Comparison of ENCODE assay signal across 19 cellular contexts in genomic region chr14:85060116-85060515, GRCh38.
DNase-seq lines count a peak whose midpoint lies in the region; ATAC-seq and TF ChIP-seq lines count a peak whose summit lies in the region.
"Had no signal": no experiment of that assay in that cellular context is flagged by ENCODE, and none has a peak within 500 bp of the region (broad histone marks: within the 10 kb centered on the region; RNA-seq: fewer than 3 reads in every experiment).

No MANE protein-coding gene starts in this region.

- DNase-seq in AG10803 (ENCODE audit: low read depth), result peak; percentile 17
- DNase-seq in LHCN-M2 (ENCODE audit: low read depth), result peak; percentile 28
- peak; percentile 25 for DNase-seq in choroid plexus epithelial cell (ENCODE audit: low read depth)
- peak; percentile 48 for DNase-seq in iris pigment epithelial cell (ENCODE audit: low read depth)
- no peak for DNase-seq in dermis blood vessel endothelial cell
- DNase-seq in Right ventricle myocardium inferior (ENCODE audit: missing footprints), result no peak
- DNase-seq in left colon, result no peak
- DNase-seq in NCI-H1694 (lab: John Stamatoyannopoulos, UW), result no peak
- DNase-seq: DMS79 treated with DMSO at 0.1 percent for 48 hours; HFFc6; IMR-90; MM.1S; NCI-H1092; NCI-H146; NCI-H2081; NCI-H2171 treated with DMSO at 0.1 percent for 48 hours; NK-92 treated with Interleukin-12 subunit alpha and Interleukin-12 subunit beta, amount 100 ng/mL, for 24 hours; SHP77; SK-N-SH had no signal

- intact Hi-C loops in Right ventricle myocardium inferior (cut with DNase I) (no loop called here), left colon (cut with DNase I, micrococcal nuclease) (no loop called here)

- TF ChIP-seq CTCF in AG10803 (conservative IDR thresholded peaks at IDR 0.05; ENCODE audit: low read length), result no peak
- TF ChIP-seq CTCF in choroid plexus epithelial cell (conservative IDR thresholded peaks at IDR 0.05; ENCODE audit: low read depth, low read length), result no peak

- ATAC-seq in Right ventricle myocardium inferior (no peak), left colon (no peak)

- H3K4me3 ChIP-seq in AG10803 (ENCODE audit: low read length) (no peak overlapping the region), choroid plexus epithelial cell (ENCODE audit: low read depth, low read length) (no peak overlapping the region)

Comparison
In these comparisons a context has a peak if more than half of its experiments do, and no peak if none do; other contexts are left out.
1. DNase-seq: peak in AG10803 (single experiment), LHCN-M2 (single experiment), choroid plexus epithelial cell (single experiment) and iris pigment epithelial cell (single experiment); none in dermis blood vessel endothelial cell (single experiment), Right ventricle myocardium inferior (single experiment), left colon (0 of 2) and NCI-H1694 (single experiment).